In genomic region chr14:18921055-18921701, GRCh38 we compare ENCODE assay signal across 21 cellular contexts. TPM values are rescaled to one million over a fixed set of nuclear protein-coding genes. Genes with fewer than 3 reads are reported as not detected.
"Had no signal": no experiment of that assay in that cellular context is flagged by ENCODE, and none has a peak within 500 bp of the region (broad histone marks: within the 10 kb centered on the region; RNA-seq: fewer than 3 reads in every experiment).

No MANE protein-coding gene starts in this region.

RNA-seq across cellular contexts. Expression of gene POTEM, which starts 46.1 kb away (rescaled TPM):
- total RNA-seq: heart left ventricle; kidney; left colon; left lung; liver; lung; mesothelial cell of epicardium; mononuclear cell; myocyte; naive thymus-derived CD8-positive, alpha-beta T cell; neural crest cell; osteoblast; pancreas; sigmoid colon; subcutaneous adipose tissue; suprapubic skin; thoracic aorta; urinary bladder; vagina had no signal
- polyA plus RNA-seq: heart left ventricle; immature natural killer cell; liver; lung; naive thymus-derived CD8-positive, alpha-beta T cell; pancreas; sigmoid colon; small intestine; urinary bladder had no signal
